In the genomic region with DNA sequence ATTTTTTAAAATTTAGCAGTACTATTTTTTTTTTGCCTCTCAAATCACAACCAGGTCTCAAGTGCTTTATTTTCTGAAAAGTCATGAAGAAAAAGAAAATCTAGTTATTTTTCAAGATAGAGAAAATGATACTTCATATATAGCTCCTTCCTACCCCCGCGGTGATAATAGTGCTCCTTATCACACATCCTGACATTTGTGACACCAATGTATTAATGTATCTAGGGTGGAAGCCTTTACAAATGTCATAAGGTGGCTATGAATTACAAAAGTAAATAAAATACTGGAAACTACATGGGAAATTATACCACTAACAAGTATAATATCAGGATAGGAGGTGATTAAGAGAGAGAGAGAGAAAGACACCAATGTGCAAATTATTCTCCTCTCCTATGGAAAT, we compare ENCODE assay signal across 32 cellular contexts.
"Had no signal": no experiment of that assay in that cellular context is flagged by ENCODE, and none has a peak within 500 bp of the region (broad histone marks: within the 10 kb centered on the region; RNA-seq: fewer than 3 reads in every experiment).

No MANE protein-coding gene starts in this region.

- H3K36me3 ChIP-seq: MG63 had no signal

- H3K9me3 ChIP-seq: MG63 had no signal

- H3K4me3 ChIP-seq: MG63 had no signal

- DNase-seq: Karpas-422, MG63, MM.1S, NCI-H1048, NCI-H1092, NCI-H1092 treated with DMSO at 0.1 percent for 48 hours, NCI-H1105, NCI-H1105 treated with DMSO at 0.1 percent for 48 hours, NCI-H1417, NCI-H1417 treated with DMSO at 0.1 percent for 48 hours, NCI-H1436, NCI-H1436 treated with DMSO at 0.1 percent for 48 hours, NCI-H146, NCI-H1694, NCI-H1694 treated with DMSO at 0.1 percent for 48 hours, NCI-H187, NCI-H187 treated with DMSO at 0.1 percent for 48 hours, NCI-H1930, NCI-H2029, NCI-H2029 treated with DMSO at 0.1 percent for 48 hours, NCI-H2081, NCI-H2081 treated with DMSO at 0.1 percent for 48 hours, NCI-H2107, NCI-H2171, NCI-H2171 treated with DMSO at 0.1 percent for 48 hours, NCI-H2227 treated with DMSO at 0.1 percent for 48 hours, NCI-H226, NCI-H345, NCI-H446, NCI-H446 treated with DMSO at 0.1 percent for 48 hours, NCI-H510A, NCI-H510A treated with DMSO at 0.1 percent for 48 hours had no signal
